In genomic region chr14:61505815-61506809, GRCh38 we compare ENCODE assay signal across 13 cellular contexts.
DNase-seq lines count a peak whose midpoint lies in the region; ATAC-seq, FAIRE-seq and TF ChIP-seq lines count a peak whose summit lies in the region.
"Had no signal": no experiment of that assay in that cellular context is flagged by ENCODE, and none has a peak within 500 bp of the region (broad histone marks: within the 10 kb centered on the region; RNA-seq: fewer than 3 reads in every experiment).

No MANE protein-coding gene starts in this region.

- H3K27me3 ChIP-seq in transverse colon = no peaks in the 10 kb centered on the region
- H3K27me3 ChIP-seq in PC-9 (ENCODE audit: insufficient read depth, low read depth) = no peaks in the 10 kb centered on the region
- H3K27me3 ChIP-seq in lower lobe of right lung (ENCODE audit: low read depth) = no peaks in the 10 kb centered on the region

- H3K79me2 ChIP-seq in PC-9 (ENCODE audit: low read depth) = no peaks in the 10 kb centered on the region

- no peaks in the 10 kb centered on the region for H3K27me3 Mint-ChIP-seq in activated naive CD4-positive, alpha-beta T cell treated with anti-CD3 and anti-CD28 coated beads, Interleukin-2, amount 50 U/mL, for 24 hours

- intact Hi-C loops in kidney (cut with DNase I) (no loop called here), transverse colon (cut with DNase I; ENCODE audit: low total_unique reads) (no loop called here), PC-9 (cut with micrococcal nuclease; ENCODE audit: unreplicated experiment) (no loop called here), lower lobe of right lung (cut with DNase I) (no loop called here)

- H3K4me1 ChIP-seq in kidney (ENCODE audit: control insufficient read depth in 1 of 2, insufficient read depth in 1 of 2, low read depth in 1 of 2, low read length in 2 of 2) = peaks cover 2 to 20% of the 10 kb centered on the region in 2 donors
- peaks cover under 1 to 25% (median 6%) of the 10 kb centered on the region in 4 donors for H3K4me1 ChIP-seq in transverse colon
- peaks cover 7% of the 10 kb centered on the region for H3K4me1 ChIP-seq in PC-9 (replicated peaks; ENCODE audit: insufficient read depth)
- peaks cover 43% of the 10 kb centered on the region for H3K4me1 ChIP-seq in lower lobe of right lung

- CTCF ChIA-PET in PC-9 (lab: Charles Lee) = no interaction called here

- H3K9me3 ChIP-seq in kidney (ENCODE audit: control insufficient read depth in 1 of 2, low read length in 2 of 2) (no peaks in the 10 kb centered on the region), transverse colon (no peaks in the 10 kb centered on the region), PC-9 (ENCODE audit: insufficient read depth, low read depth) (no peaks in the 10 kb centered on the region), lower lobe of right lung (no peaks in the 10 kb centered on the region)

- peaks cover 27% of the 10 kb centered on the region for H3K36me3 Mint-ChIP-seq in activated naive CD4-positive, alpha-beta T cell treated with anti-CD3 and anti-CD28 coated beads, Interleukin-2, amount 50 U/mL, for 24 hours
- peaks cover 18 to 64% of the 10 kb centered on the region in 2 donors for H3K36me3 Mint-ChIP-seq in activated naive CD4-positive, alpha-beta T cell treated with anti-CD3 and anti-CD28 coated beads, Interleukin-2, amount 50 U/mL, for 72 hours

- H3K36me3 ChIP-seq in kidney (ENCODE audit: control insufficient read depth in 1 of 2, insufficient read depth in 2 of 2, low read length in 2 of 2) (no peaks in the 10 kb centered on the region), transverse colon (no peaks in the 10 kb centered on the region), PC-9 (ENCODE audit: low read depth) (peaks cover 7% of the 10 kb centered on the region), lower lobe of right lung (peaks cover 11% of the 10 kb centered on the region)

- peaks cover 5% of the 10 kb centered on the region for H3K9me3 Mint-ChIP-seq in activated naive CD4-positive, alpha-beta T cell treated with anti-CD3 and anti-CD28 coated beads, Interleukin-2, amount 50 U/mL, for 24 hours
- H3K9me3 Mint-ChIP-seq in activated naive CD4-positive, alpha-beta T cell treated with anti-CD3 and anti-CD28 coated beads, Interleukin-2, amount 50 U/mL, for 72 hours = no peaks in the 10 kb centered on the region

- no peak for FAIRE-seq in kidney (lab: Jason Lieb, UNC)

- H3K4me3 ChIP-seq in kidney (ENCODE audit: low read length in 2 of 2) = no peak overlapping the region
- no peak overlapping the region for H3K4me3 ChIP-seq in transverse colon
- H3K4me3 ChIP-seq in PC-9 = no peak overlapping the region
- no peak overlapping the region for H3K4me3 ChIP-seq in lower lobe of right lung
- H3K4me3 ChIP-seq: SK-N-MC had no signal

- no peaks in the 10 kb centered on the region for H4K20me1 ChIP-seq in PC-9 (ENCODE audit: insufficient read depth)

- TF ChIP-seq EP300 in transverse colon (IDR thresholded peaks at IDR 0.05; ENCODE audit: low read depth) = no peak

- ATAC-seq in activated naive CD4-positive, alpha-beta T cell treated with anti-CD3 and anti-CD28 coated beads, Interleukin-2, amount 50 U/mL, for 72 hours = peak in 1 of 2 donors; percentile 43
- no peak for ATAC-seq in lower lobe of right lung

- no TSS peak for BruUV-seq in PC-9 (replicated peaks; lab: Mats Ljungman, UMichigan)

- peak overlapping the region; percentile 46 for H3K27ac Mint-ChIP-seq in activated naive CD4-positive, alpha-beta T cell treated with anti-CD3 and anti-CD28 coated beads, Interleukin-2, amount 50 U/mL, for 24 hours
- H3K27ac Mint-ChIP-seq in activated naive CD4-positive, alpha-beta T cell treated with anti-CD3 and anti-CD28 coated beads, Interleukin-2, amount 50 U/mL, for 72 hours = peak overlapping the region; percentile 100

- H3K9ac ChIP-seq in kidney (ENCODE audit: low read length in 2 of 2) = no peak overlapping the region

- in situ Hi-C loops in transverse colon (cut with MboI; ENCODE audit: low pct_ligation_motif_present in 1 of 4, low pct_unique_long_range_greater_than_20kb in 1 of 4, low sequenced_read_pairs in 3 of 4) = no loop called here

- TF ChIP-seq POLR2A in transverse colon (IDR thresholded peaks at IDR 0.05) = no peak

- H3F3A ChIP-seq in PC-9 (ENCODE audit: insufficient read depth, low read depth) = 0 out of 2 replicates have a peak, but pooled peaks cover 6% of the 10 kb centered on the region

- POLR2A ChIA-PET in PC-9 (lab: Charles Lee; ENCODE audit: unreplicated experiment) = no interaction called here

- TF ChIP-seq CTCF in kidney (IDR thresholded peaks at IDR 0.05; ENCODE audit: borderline replicate concordance, extremely low read depth, insufficient read depth) = no peak
- no peak for TF ChIP-seq CTCF in transverse colon (IDR thresholded peaks at IDR 0.05)
- no peak for TF ChIP-seq CTCF in PC-9 (conservative IDR thresholded peaks at IDR 0.05)
- no peak for TF ChIP-seq CTCF in lower lobe of right lung (IDR thresholded peaks at IDR 0.05)

- DNase-seq in activated naive CD4-positive, alpha-beta T cell (lab: John Stamatoyannopoulos, UW) = no peak
- DNase-seq in activated naive CD4-positive, alpha-beta T cell treated with anti-CD3 and anti-CD28 coated beads, Interleukin-2, amount 50 U/mL, for 72 hours (ENCODE audit: low spot score in 2 of 2) = no peak
- DNase-seq in kidney = no peak
- DNase-seq in transverse colon = no peak
- no peak for DNase-seq in NCI-H1694 treated with DMSO at 0.1 percent for 48 hours (lab: John Stamatoyannopoulos, UW)
- DNase-seq in PC-9 = no peak
- no peak for DNase-seq in lower lobe of right lung
- DNase-seq: AML-193; effector CD4-positive, alpha-beta T cell; NCI-H226; nucleus accumbens had no signal

- WGBS in transverse colon (ENCODE audit: low coverage in 1 of 2), 2 donors = 87 to 100% methylated on average over 2 to 9 of the region's 9 CpGs

- peak overlapping the region; percentile 62 for H3K4me3 Mint-ChIP-seq in activated naive CD4-positive, alpha-beta T cell treated with anti-CD3 and anti-CD28 coated beads, Interleukin-2, amount 50 U/mL, for 24 hours

- H2AFZ ChIP-seq in PC-9 = no peak overlapping the region

- peaks cover 97% of the 10 kb centered on the region for H3K4me1 Mint-ChIP-seq in activated naive CD4-positive, alpha-beta T cell treated with anti-CD3 and anti-CD28 coated beads, Interleukin-2, amount 50 U/mL, for 24 hours

- no peak overlapping the region for H3K4me2 ChIP-seq in PC-9

- no peaks in the 10 kb centered on the region for H3K9me2 ChIP-seq in PC-9 (ENCODE audit: insufficient read depth)

- H3K27ac ChIP-seq in kidney (ENCODE audit: low read depth in 2 of 2, low read length in 2 of 2) = peak overlapping the region; percentile 47 to 68
- H3K27ac ChIP-seq in transverse colon = peak overlapping the region in 3 of 4 donors; percentile 25 to 46 (median 27)
- H3K27ac ChIP-seq in PC-9 = no peak overlapping the region
- no peak overlapping the region for H3K27ac ChIP-seq in lower lobe of right lung
- H3K27ac ChIP-seq: SK-N-MC had no signal

Comparison
In these comparisons a context has a peak if more than half of its experiments do, and no peak if none do; other contexts are left out.
1. H3K27ac ChIP-seq: peak in kidney (2 of 2) and transverse colon (3 of 4); none in PC-9 (single experiment) and lower lobe of right lung (single experiment).